In the genomic region with DNA sequence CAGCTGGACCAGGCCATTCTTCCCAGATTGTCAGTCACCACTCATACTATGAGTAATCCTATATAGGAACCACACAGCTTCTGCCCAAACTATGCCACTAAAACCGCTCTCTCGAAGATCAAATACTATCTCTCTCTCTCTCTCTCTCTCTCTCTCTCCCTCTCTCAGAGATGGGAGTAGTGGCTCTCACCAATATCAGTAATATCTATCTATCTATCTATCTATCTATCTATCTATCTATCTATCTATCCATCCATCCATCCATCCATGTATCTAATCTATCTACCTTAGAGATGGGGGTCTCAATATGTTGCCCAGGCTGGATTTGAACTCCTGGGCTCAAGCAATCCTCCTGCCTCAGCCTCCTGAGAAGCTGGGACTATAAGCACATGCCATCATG, we compare ENCODE assay signal across 25 cellular contexts. TPM values are rescaled to one million over a fixed set of nuclear protein-coding genes. Genes with fewer than 3 reads are reported as not detected.
A peak's percentile ranks its signal among the peaks of the same experiment; 100 is the strongest.
DNase-seq lines count a peak whose midpoint lies in the region; ATAC-seq, FAIRE-seq and TF ChIP-seq lines count a peak whose summit lies in the region.
"Had no signal": no experiment of that assay in that cellular context is flagged by ENCODE, and none has a peak within 500 bp of the region (broad histone marks: within the 10 kb centered on the region; RNA-seq: fewer than 3 reads in every experiment).

No MANE protein-coding gene starts in this region.

- CTCF ChIA-PET in activated naive CD4-positive, alpha-beta T cell treated with anti-CD3 and anti-CD28 coated beads for 36 hours (lab: Charles Lee): interaction anchor here (1.0 to 1.4 kb wide), 2 partner anchors 13 to 15 kb away, joined by 3 read pairs; no protein-coding TSS in a partner anchor
- CTCF ChIA-PET in K562 (lab: Yijun Ruan, JAX; ENCODE audit: low intra/inter-chr PET ratio): no interaction called here

- BruUV-seq in K562 (replicated peaks; lab: Mats Ljungman, UMichigan): no TSS peak

- no peaks in the 10 kb centered on the region for H3K9me3 ChIP-seq in K562 (replicated peaks; ENCODE audit: control insufficient read depth, insufficient read depth, low read depth, low read length)
- H3K9me3 ChIP-seq: A549; BLaER1 treated with 17β-estradiol and CSF1 and Interleukin-3, amounts not matched to agents 10 nM and 100 nM; Caco-2 had no signal

- no peak overlapping the region for H3K9ac ChIP-seq in K562 (ENCODE audit: insufficient read depth in 1 of 2, low read depth in 2 of 2, low read length in 2 of 2)
- H3K9ac ChIP-seq: BLaER1 treated with 17β-estradiol and CSF1 and Interleukin-3, amounts not matched to agents 10 nM and 100 nM had no signal

- H3K4me3 Mint-ChIP-seq in activated naive CD4-positive, alpha-beta T cell treated with anti-CD3 and anti-CD28 coated beads for 36 hours: no peak overlapping the region
- H3K4me3 Mint-ChIP-seq: B cell; CD4-positive, alpha-beta T cell; CD8-positive, alpha-beta T cell had no signal

- ATAC-seq in K562 (no peak), HG02884 (IDR thresholded peaks at IDR 0.05; ENCODE audit: unreplicated experiment) (no peak)
- ATAC-seq: A549; CD8-positive, alpha-beta T cell; GM12878 had no signal

- no peaks in the 10 kb centered on the region for H3K9me1 ChIP-seq in K562 (ENCODE audit: control insufficient read depth, insufficient read depth, low read length)

- H3K36me3 ChIP-seq in K562 (ENCODE audit: control insufficient read depth, insufficient read depth, low read length): no peaks in the 10 kb centered on the region
- H3K36me3 ChIP-seq: BLaER1 treated with 17β-estradiol and CSF1 and Interleukin-3, amounts not matched to agents 10 nM and 100 nM had no signal

- no peaks in the 10 kb centered on the region for H3K36me3 Mint-ChIP-seq in activated naive CD4-positive, alpha-beta T cell treated with anti-CD3 and anti-CD28 coated beads for 36 hours (ENCODE audit: low read depth)

- peaks cover 11% of the 10 kb centered on the region; the same call in 2 of the 3 replicates for H3K79me2 ChIP-seq in K562 (ENCODE audit: control insufficient read depth, insufficient read depth, low read length)

- H3K4me1 ChIP-seq in K562 (replicated peaks in 1 of 2; ENCODE audit: control insufficient read depth in 2 of 2, insufficient read depth in 2 of 2, low read length in 2 of 2): peaks cover 0 to 8% of the 10 kb centered on the region in 2 experiments; a peak in 2 of 5 replicates
- H3K4me1 ChIP-seq: Caco-2 had no signal

- TF ChIP-seq EP300 in K562 (IDR thresholded peaks at IDR 0.05; ENCODE audit: low read length): no peak

- no peak overlapping the region for H3K4me3 ChIP-seq in K562
- H3K4me3 ChIP-seq: A549; BLaER1 treated with 17β-estradiol and CSF1 and Interleukin-3, amounts not matched to agents 10 nM and 100 nM; GM12878 had no signal

- no peaks in the 10 kb centered on the region for H3K27me3 Mint-ChIP-seq in activated naive CD4-positive, alpha-beta T cell treated with anti-CD3 and anti-CD28 coated beads for 36 hours (ENCODE audit: low read depth)

- no peak overlapping the region for H3K27ac ChIP-seq in K562 (ENCODE audit: extremely low read depth, low read depth, low read length)
- H3K27ac ChIP-seq: 22Rv1; A549; BLaER1 treated with 17β-estradiol and CSF1 and Interleukin-3, amounts not matched to agents 10 nM and 100 nM; C4-2B had no signal

- WGBS in K562 (ENCODE audit: insufficient coverage, low coverage, missing lambda C conversion rate): 26% methylated on average over 2 of the region's 2 CpGs

- TF ChIP-seq CTCF in K562 (IDR thresholded peaks at IDR 0.05 in 2 of 3, conservative IDR thresholded peaks at IDR 0.05 in 1 of 3; ENCODE audit: insufficient read depth in 2 of 3, low read depth in 1 of 3, low read length in 3 of 3): no peak

- no peaks in the 10 kb centered on the region for H4K20me1 ChIP-seq in K562 (replicated peaks; ENCODE audit: control insufficient read depth, insufficient read depth, low read length)
- H4K20me1 ChIP-seq: BLaER1 treated with 17β-estradiol and CSF1 and Interleukin-3, amounts not matched to agents 10 nM and 100 nM had no signal

- intact Hi-C loops in activated naive CD4-positive, alpha-beta T cell treated with anti-CD3 and anti-CD28 coated beads for 36 hours (cut with micrococcal nuclease): no loop called here
- intact Hi-C loops in K562 (cut with micrococcal nuclease): no loop called here

- no peak for FAIRE-seq in K562 (lab: Jason Lieb, UNC)
- FAIRE-seq: A549, D721Med, GM12878, GM12892, GM18507 had no signal

- H3K27me3 ChIP-seq in K562 (ENCODE audit: control insufficient read depth in 2 of 2, insufficient read depth in 2 of 2, low read length in 2 of 2): no peaks in the 10 kb centered on the region
- H3K27me3 ChIP-seq: BLaER1 treated with 17β-estradiol and CSF1 and Interleukin-3, amounts not matched to agents 10 nM and 100 nM had no signal

- H2AFZ ChIP-seq in K562 (ENCODE audit: low read depth, low read length): no peak overlapping the region

- POLR2A ChIA-PET in K562 (lab: Yijun Ruan, JAX): interaction anchor here (1.4 to 2.2 kb wide), 5 partner anchors 8 to 133 kb away, joined by 3 to 10 read pairs (median 4); a partner anchor contains a TSS

- DNase-seq in activated naive CD4-positive, alpha-beta T cell treated with anti-CD3 and anti-CD28 coated beads for 36 hours: no peak
- no peak for DNase-seq in activated naive CD4-positive, alpha-beta T cell treated with Interleukin-2 at 50 U/mL for 16 hours
- DNase-seq in K562 (ENCODE audit: extremely low read depth in 1 of 4, low spot score in 3 of 4): no peak
- DNase-seq in DMS153 (lab: John Stamatoyannopoulos, UW): no peak
- DNase-seq: AML-193; Caco-2; Calu3; CD4-positive, alpha-beta T cell; CD8-positive, alpha-beta T cell; DMS53; DMS79; DND-41; EL; GDM1 had no signal

- peak overlapping the region; percentile 26 for H3K27ac Mint-ChIP-seq in activated naive CD4-positive, alpha-beta T cell treated with anti-CD3 and anti-CD28 coated beads for 36 hours
- H3K27ac Mint-ChIP-seq: B cell; CD4-positive, alpha-beta T cell; CD8-positive, alpha-beta T cell had no signal

- TF ChIP-seq RAD21 in K562 (CRISPR knock-in tag; conservative IDR thresholded peaks at IDR 0.05 in 1 of 2, IDR thresholded peaks at IDR 0.05 in 1 of 2): no peak

- H3K4me1 Mint-ChIP-seq in activated naive CD4-positive, alpha-beta T cell treated with anti-CD3 and anti-CD28 coated beads for 36 hours (ENCODE audit: low read depth): peaks cover 12% of the 10 kb centered on the region

- no peaks in the 10 kb centered on the region for H3K9me3 Mint-ChIP-seq in activated naive CD4-positive, alpha-beta T cell treated with anti-CD3 and anti-CD28 coated beads for 36 hours
- H3K9me3 Mint-ChIP-seq: CD4-positive, alpha-beta T cell; CD8-positive, alpha-beta T cell had no signal

- no peak overlapping the region for H3K4me2 ChIP-seq in K562 (ENCODE audit: insufficient read depth, low read length)
- H3K4me2 ChIP-seq: A549 had no signal

- no peak for TF ChIP-seq POLR2A in K562 (conservative IDR thresholded peaks at IDR 0.05)

- in situ Hi-C loops in K562 (cut with MboI): no loop called here

RNA-seq across cellular contexts. Expression of a gene that starts 4.7 kb away (rescaled TPM):
- total RNA-seq in activated naive CD4-positive, alpha-beta T cell treated with anti-CD3 and anti-CD28 coated beads for 36 hours: 10 to 100 TPM; 47.7 to 51.0 TPM
- total RNA-seq in K562 (2011; cell fraction: chromatin; rRNA removed; ENCODE audit: low replicate concordance): 87.8 and 103 TPM in 2 replicates
- 36.9 and 44.0 TPM in 2 replicates for total RNA-seq in K562 (2011; cell fraction: nucleolus; rRNA removed)
- 51.7 and 52.1 TPM in 2 replicates for total RNA-seq in K562 (2011; cell fraction: nucleoplasm; rRNA removed)
- total RNA-seq in K562 (2014; rRNA removed): 20.2 and 28.3 TPM in 2 replicates
- 29.6 and 33.1 TPM in 2 replicates for total RNA-seq in K562 (2014; rRNA removed; fragmentation: Illumina TruSeq; extraction: Trizol)
- 28.6 and 29.6 TPM in 2 replicates for total RNA-seq in K562 (2015; rRNA removed; fragmentation: Illumina TruSeq; extraction: Trizol)
- 57.5 and 57.9 TPM in 2 replicates for total RNA-seq in K562 (2021)
- 56.1 and 66.4 TPM in 2 replicates for polyA plus RNA-seq in K562 (2011; rRNA removed)
- polyA plus RNA-seq in K562 (2011; cell fraction: cytosol; rRNA removed): 61.3 and 67.9 TPM in 2 replicates
- polyA plus RNA-seq in K562 (2011; cell fraction: nucleus; rRNA removed): 83.1 and 90.0 TPM in 2 replicates
- polyA plus RNA-seq in K562 (2012): 26.4 and 28.7 TPM in 2 replicates
- polyA plus RNA-seq in K562 (2014; fragmentation: Illumina TruSeq; extraction: Trizol): 34.5 and 35.9 TPM in 2 replicates
- 10 to 100 TPM in 1 of 2 experiments, 1 to 10 TPM in 1; 10.0 to 10.9 TPM for polyA plus RNA-seq in K562 (2014; fragmentation: Nextera tagmentation; extraction: Ambion mirVana)
- polyA plus RNA-seq in K562 (2014; rRNA removed): 21.3 and 21.9 TPM in 2 replicates
- polyA minus RNA-seq in K562 (2011; rRNA and poly(A)+ RNA removed): 157 and 177 TPM in 2 replicates
- 66.3 and 89.1 TPM in 2 replicates for polyA minus RNA-seq in K562 (2011; cell fraction: cytosol; rRNA and poly(A)+ RNA removed)
- polyA minus RNA-seq in K562 (2011; cell fraction: nucleus; rRNA and poly(A)+ RNA removed): 27.6 and 55.2 TPM in 2 replicates

RNA-seq across cellular contexts. Expression of a gene that starts 19.3 kb away (rescaled TPM):
- total RNA-seq in activated naive CD4-positive, alpha-beta T cell treated with anti-CD3 and anti-CD28 coated beads for 36 hours: 10 to 100 TPM; 17.7 to 18.3 TPM
- 9.0 and 11.8 TPM in 2 replicates for total RNA-seq in K562 (2011; cell fraction: chromatin; rRNA removed; ENCODE audit: low replicate concordance)
- total RNA-seq in K562 (2011; cell fraction: nucleolus; rRNA removed): 8.8 and 8.9 TPM in 2 replicates
- 8.4 and 10.4 TPM in 2 replicates for total RNA-seq in K562 (2011; cell fraction: nucleoplasm; rRNA removed)
- total RNA-seq in K562 (2014; rRNA removed) (10.6 and 15.8 TPM in 2 replicates), K562 (2014; rRNA removed; fragmentation: Illumina TruSeq; extraction: Trizol) (17.2 and 19.2 TPM in 2 replicates), K562 (2015; rRNA removed; fragmentation: Illumina TruSeq; extraction: Trizol) (22.6 and 22.9 TPM in 2 replicates), K562 (2021) (22.8 and 23.7 TPM in 2 replicates)
- polyA plus RNA-seq in K562 (2011; rRNA removed) (11.0 and 11.7 TPM in 2 replicates), K562 (2014; fragmentation: Illumina TruSeq; extraction: Trizol) (25.9 and 28.8 TPM in 2 replicates), K562 (2014; fragmentation: Nextera tagmentation; extraction: Ambion mirVana) (10 to 100 TPM; 12.4 to 22.2 TPM), K562 (2014; rRNA removed) (14.9 and 18.0 TPM in 2 replicates)
- 13.7 and 18.9 TPM in 2 replicates for polyA plus RNA-seq in K562 (2011; cell fraction: cytosol; rRNA removed)
- polyA plus RNA-seq in K562 (2011; cell fraction: nucleus; rRNA removed): 6.8 and 10.7 TPM in 2 replicates
- 14.8 and 17.9 TPM in 2 replicates for polyA plus RNA-seq in K562 (2012)
- polyA minus RNA-seq in K562 (2011; rRNA and poly(A)+ RNA removed): 14.5 and 14.7 TPM in 2 replicates
- 10.4 and 16.3 TPM in 2 replicates for polyA minus RNA-seq in K562 (2011; cell fraction: cytosol; rRNA and poly(A)+ RNA removed)
- 5.1 and 7.6 TPM in 2 replicates for polyA minus RNA-seq in K562 (2011; cell fraction: nucleus; rRNA and poly(A)+ RNA removed)

RNA-seq across cellular contexts. Expression of a gene that starts 19.9 kb away (rescaled TPM):
- 10 to 100 TPM; 35.7 to 40.2 TPM for total RNA-seq in activated naive CD4-positive, alpha-beta T cell treated with anti-CD3 and anti-CD28 coated beads for 36 hours
- 103 and 194 TPM in 2 replicates for total RNA-seq in K562 (2011; cell fraction: chromatin; rRNA removed; ENCODE audit: low replicate concordance)
- 47.9 and 67.8 TPM in 2 replicates for total RNA-seq in K562 (2011; cell fraction: nucleolus; rRNA removed)
- total RNA-seq in K562 (2011; cell fraction: nucleoplasm; rRNA removed): 93.6 and 108 TPM in 2 replicates
- total RNA-seq in K562 (2014; rRNA removed) (15.8 and 20.2 TPM in 2 replicates), K562 (2014; rRNA removed; fragmentation: Illumina TruSeq; extraction: Trizol) (24.6 and 30.4 TPM in 2 replicates), K562 (2015; rRNA removed; fragmentation: Illumina TruSeq; extraction: Trizol) (21.2 and 21.7 TPM in 2 replicates), K562 (2021) (22.2 and 23.8 TPM in 2 replicates)
- polyA plus RNA-seq in K562 (2011; rRNA removed) (36.5 and 37.3 TPM in 2 replicates), K562 (2014; fragmentation: Illumina TruSeq; extraction: Trizol) (26.7 and 28.5 TPM in 2 replicates), K562 (2014; fragmentation: Nextera tagmentation; extraction: Ambion mirVana) (10 to 100 TPM; 21.9 to 28.2 TPM), K562 (2014; rRNA removed) (26.1 and 32.0 TPM in 2 replicates)
- 11.8 and 29.3 TPM in 2 replicates for polyA plus RNA-seq in K562 (2011; cell fraction: cytosol; rRNA removed)
- polyA plus RNA-seq in K562 (2011; cell fraction: nucleus; rRNA removed): 66.6 and 88.6 TPM in 2 replicates
- polyA plus RNA-seq in K562 (2012): 19.7 and 20.1 TPM in 2 replicates
- polyA minus RNA-seq in K562 (2011; rRNA and poly(A)+ RNA removed): 47.9 and 53.5 TPM in 2 replicates
- polyA minus RNA-seq in K562 (2011; cell fraction: cytosol; rRNA and poly(A)+ RNA removed): 15.7 and 16.8 TPM in 2 replicates
- polyA minus RNA-seq in K562 (2011; cell fraction: nucleus; rRNA and poly(A)+ RNA removed): 24.4 and 47.7 TPM in 2 replicates

RNA-seq across cellular contexts. Expression of a gene that starts 37.1 kb away (rescaled TPM):
- total RNA-seq in activated naive CD4-positive, alpha-beta T cell treated with anti-CD3 and anti-CD28 coated beads for 36 hours: under 1 TPM; 0.15 to 0.43 TPM
- total RNA-seq in K562 (2011; cell fraction: chromatin; rRNA removed; ENCODE audit: low replicate concordance): 1.4 and 2.8 TPM in 2 replicates
- total RNA-seq in K562 (2011; cell fraction: nucleolus; rRNA removed): 0.53 and 0.67 TPM in 2 replicates
- 0.95 and 2.5 TPM in 2 replicates for total RNA-seq in K562 (2011; cell fraction: nucleoplasm; rRNA removed)
- total RNA-seq in K562 (2014; rRNA removed) (0.09 and 0.12 TPM in 2 replicates), K562 (2014; rRNA removed; fragmentation: Illumina TruSeq; extraction: Trizol) (0.32 and 0.33 TPM in 2 replicates), K562 (2015; rRNA removed; fragmentation: Illumina TruSeq; extraction: Trizol) (0.19 and 0.36 TPM in 2 replicates), K562 (2021) (0.09 and 0.72 TPM in 2 replicates)
- polyA plus RNA-seq in K562 (2011; rRNA removed) (0.25 and 0.74 TPM in 2 replicates), K562 (2014; fragmentation: Illumina TruSeq; extraction: Trizol) (0.06 and 0.26 TPM in 2 replicates), K562 (2014; fragmentation: Nextera tagmentation; extraction: Ambion mirVana) (under 1 TPM in 1 of 2 experiments, not detected in 1; 0.42 TPM), K562 (2014; rRNA removed) (0.32 and 0.78 TPM in 2 replicates)
- polyA plus RNA-seq in K562 (2011; cell fraction: cytosol; rRNA removed): 0.10 and 0.15 TPM in 2 replicates
- polyA plus RNA-seq in K562 (2011; cell fraction: nucleus; rRNA removed): 0.85 and 1.2 TPM in 2 replicates
- polyA plus RNA-seq in K562 (2012): 0.20 and 0.43 TPM in 2 replicates
- 0.48 and 1.2 TPM in 2 replicates for polyA minus RNA-seq in K562 (2011; rRNA and poly(A)+ RNA removed)
- polyA minus RNA-seq in K562 (2011; cell fraction: cytosol; rRNA and poly(A)+ RNA removed): not detected in 2 replicates
- polyA minus RNA-seq in K562 (2011; cell fraction: nucleus; rRNA and poly(A)+ RNA removed): 0.33 and 0.40 TPM in 2 replicates

RNA-seq across cellular contexts. Expression of a gene that starts 53.0 kb away (rescaled TPM):
- 10 to 100 TPM; 43.9 to 50.9 TPM for total RNA-seq in activated naive CD4-positive, alpha-beta T cell treated with anti-CD3 and anti-CD28 coated beads for 36 hours
- 0.53 and 0.81 TPM in 2 replicates for total RNA-seq in K562 (2011; cell fraction: chromatin; rRNA removed; ENCODE audit: low replicate concordance)
- 0.17 and 0.79 TPM in 2 replicates for total RNA-seq in K562 (2011; cell fraction: nucleolus; rRNA removed)
- 0.46 and 1.9 TPM in 2 replicates for total RNA-seq in K562 (2011; cell fraction: nucleoplasm; rRNA removed)
- 0.82 and 1.3 TPM in 2 replicates for total RNA-seq in K562 (2014; rRNA removed)
- total RNA-seq in K562 (2014; rRNA removed; fragmentation: Illumina TruSeq; extraction: Trizol): 1.9 and 2.0 TPM in 2 replicates
- 4.6 and 5.3 TPM in 2 replicates for total RNA-seq in K562 (2015; rRNA removed; fragmentation: Illumina TruSeq; extraction: Trizol)
- 1.0 and 1.3 TPM in 2 replicates for total RNA-seq in K562 (2021)
- polyA plus RNA-seq in K562 (2011; rRNA removed): 0.45 and 0.76 TPM in 2 replicates
- 0.09 and 0.47 TPM in 2 replicates for polyA plus RNA-seq in K562 (2011; cell fraction: cytosol; rRNA removed)
- 0.77 and 0.98 TPM in 2 replicates for polyA plus RNA-seq in K562 (2011; cell fraction: nucleus; rRNA removed)
- polyA plus RNA-seq in K562 (2012): 2.5 and 7.6 TPM in 2 replicates
- 1.9 and 2.3 TPM in 2 replicates for polyA plus RNA-seq in K562 (2014; fragmentation: Illumina TruSeq; extraction: Trizol)
- 1 to 10 TPM; 1.1 to 1.6 TPM for polyA plus RNA-seq in K562 (2014; fragmentation: Nextera tagmentation; extraction: Ambion mirVana)
- polyA plus RNA-seq in K562 (2014; rRNA removed): 0.95 and 1.4 TPM in 2 replicates
- polyA minus RNA-seq in K562 (2011; rRNA and poly(A)+ RNA removed): 0.46 and 2.4 TPM in 2 replicates
- polyA minus RNA-seq in K562 (2011; cell fraction: cytosol; rRNA and poly(A)+ RNA removed): 0.64 TPM in 1 of 2 replicates, not detected in the other
- polyA minus RNA-seq in K562 (2011; cell fraction: nucleus; rRNA and poly(A)+ RNA removed): 0.81 and 2.4 TPM in 2 replicates
- total RNA-seq: Caco-2, G401 had no signal
- polyA plus RNA-seq: A549 had no signal
